Comparison of ENCODE assay signal across 9 cellular contexts in the genomic region with DNA sequence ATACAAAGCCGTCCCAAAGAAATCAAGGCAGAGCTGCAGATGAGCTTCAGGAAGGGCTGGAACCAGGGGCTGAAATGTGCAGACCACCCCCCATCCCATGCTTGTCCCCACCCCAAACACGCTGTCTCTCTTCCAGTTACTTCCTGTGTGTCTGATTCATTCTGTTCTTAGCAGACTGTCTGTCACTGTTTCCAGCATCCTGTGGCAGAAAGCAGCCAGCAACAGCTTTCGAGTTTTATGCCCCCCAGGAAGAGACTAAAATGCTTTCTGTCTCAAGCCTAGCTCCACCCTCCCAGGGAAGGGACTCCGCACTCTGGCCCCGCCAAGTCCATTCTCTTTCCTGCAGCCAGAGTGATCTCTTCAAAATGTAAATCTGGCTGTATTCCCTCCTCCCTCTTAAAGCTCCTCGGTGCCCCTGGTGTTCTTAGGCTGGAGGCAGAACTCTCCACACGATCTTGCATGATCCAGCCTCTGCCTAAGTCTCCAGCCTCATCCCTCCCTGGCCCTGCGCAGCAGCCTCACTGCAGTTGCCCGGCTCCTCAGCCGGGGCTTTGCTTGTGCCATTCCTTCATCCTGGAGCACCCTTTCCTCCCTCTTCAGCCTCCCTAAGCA. TPM values are rescaled to one million over a fixed set of nuclear protein-coding genes. Genes with fewer than 3 reads are reported as not detected.
DNase-seq lines count a peak whose midpoint lies in the region; ATAC-seq lines count a peak whose summit lies in the region.
"Had no signal": no experiment of that assay in that cellular context is flagged by ENCODE, and none has a peak within 500 bp of the region (broad histone marks: within the 10 kb centered on the region; RNA-seq: fewer than 3 reads in every experiment).

No MANE protein-coding gene starts in this region.

- no peaks in the 10 kb centered on the region for H3K9me3 Mint-ChIP-seq in activated CD4-positive, alpha-beta T cell treated with anti-CD3 and anti-CD28 coated beads, Interleukin-2, amount 10 ng/mL, durations not matched to agents 7 days and 5 days
- H3K9me3 Mint-ChIP-seq in activated CD8-positive, alpha-beta T cell treated with anti-CD3 and anti-CD28 coated beads, Interleukin-2, amount 10 ng/mL, durations not matched to agents 7 days and 5 days (ENCODE audit: insufficient read depth): no peaks in the 10 kb centered on the region

- ATAC-seq in activated CD8-positive, alpha-beta T cell treated with anti-CD3 and anti-CD28 coated beads, Interleukin-2, amount 10 ng/mL, durations not matched to agents 7 days and 5 days: peak; percentile 87
- peak; percentile 67 for ATAC-seq in stimulated activated naive CD8-positive, alpha-beta T cell treated with anti-CD3 and anti-CD28 coated beads, Interleukin-15, Interleukin-2, amounts not matched to agents 100 U/mL and 50 U/mL, for 24 hours

- CTCF ChIA-PET in activated CD4-positive, alpha-beta T cell treated with anti-CD3 and anti-CD28 coated beads, Interleukin-2, amount 10 ng/mL, durations not matched to agents 7 days and 5 days (lab: Charles Lee): interaction anchor here (1.0 to 1.5 kb wide), 2 partner anchors 30 to 101 kb away, joined by 3 to 4 read pairs; no protein-coding TSS in a partner anchor
- CTCF ChIA-PET in activated CD8-positive, alpha-beta T cell treated with anti-CD3 and anti-CD28 coated beads, Interleukin-2, amount 10 ng/mL, durations not matched to agents 7 days and 5 days (lab: Charles Lee): interaction anchor here (0.6 to 2.0 kb wide), 5 partner anchors 9 to 139 kb away, joined by 3 to 6 read pairs (median 5); no protein-coding TSS in a partner anchor

- no peaks in the 10 kb centered on the region for H3K36me3 ChIP-seq in SJCRH30

- H3K4me1 ChIP-seq in SJCRH30: peaks cover 11% of the 10 kb centered on the region; the same call in 1 of the 2 replicates

- POLR2A ChIA-PET in activated CD4-positive, alpha-beta T cell treated with anti-CD3 and anti-CD28 coated beads, Interleukin-2, amount 10 ng/mL, durations not matched to agents 7 days and 5 days (lab: Charles Lee): interaction anchor here (0.5 kb wide), 1 partner anchor 129 kb away, joined by 3 read pairs; no protein-coding TSS in a partner anchor
- POLR2A ChIA-PET in activated CD8-positive, alpha-beta T cell treated with anti-CD3 and anti-CD28 coated beads, Interleukin-2, amount 10 ng/mL, durations not matched to agents 7 days and 5 days (lab: Charles Lee): interaction anchor here (0.6 to 1.4 kb wide), 2 partner anchors 76 to 591 kb away, joined by 4 read pairs; partner anchors contain the start of gene ATG7

- peak; percentile 32 for DNase-seq in activated CD4-positive, alpha-beta T cell treated with anti-CD3 and anti-CD28 coated beads, Interleukin-2, amount 10 ng/mL, durations not matched to agents 7 days and 5 days
- no peak for DNase-seq in activated CD4-positive, alpha-beta T cell treated with anti-CD3 and anti-CD28 coated beads, Interleukin-2, amount 50 U/mL, for 1 hour
- DNase-seq in activated CD8-positive, alpha-beta T cell treated with anti-CD3 and anti-CD28 coated beads, Interleukin-2, amount 10 ng/mL, durations not matched to agents 7 days and 5 days: peak; percentile 67
- DNase-seq in fibroblast of the conjunctiva (ENCODE audit: low read depth): peak; percentile 43
- DNase-seq in stimulated activated naive CD8-positive, alpha-beta T cell treated with anti-CD3 and anti-CD28 coated beads, Interleukin-15, Interleukin-2, amounts not matched to agents 100 U/mL and 50 U/mL, for 24 hours: peak; percentile 41
- no peak for DNase-seq in NK-92 treated with Interleukin-12 subunit alpha and Interleukin-12 subunit beta, amount 100 ng/mL, for 24 hours (lab: John Stamatoyannopoulos, UW)
- no peak for DNase-seq in SJCRH30
- no peak for DNase-seq in HuH-7 (ENCODE audit: low spot score)
- DNase-seq: effector CD8-positive, alpha-beta T cell had no signal

- no peaks in the 10 kb centered on the region for H3K36me3 Mint-ChIP-seq in activated CD4-positive, alpha-beta T cell treated with anti-CD3 and anti-CD28 coated beads, Interleukin-2, amount 10 ng/mL, durations not matched to agents 7 days and 5 days (ENCODE audit: low read depth)
- no peaks in the 10 kb centered on the region for H3K36me3 Mint-ChIP-seq in activated CD8-positive, alpha-beta T cell treated with anti-CD3 and anti-CD28 coated beads, Interleukin-2, amount 10 ng/mL, durations not matched to agents 7 days and 5 days (ENCODE audit: low read depth)

- H3K4me3 ChIP-seq in SJCRH30: no peak overlapping the region

- no peaks in the 10 kb centered on the region for H3K27me3 Mint-ChIP-seq in activated CD4-positive, alpha-beta T cell treated with anti-CD3 and anti-CD28 coated beads, Interleukin-2, amount 10 ng/mL, durations not matched to agents 7 days and 5 days
- peaks cover 5% of the 10 kb centered on the region for H3K27me3 Mint-ChIP-seq in activated CD8-positive, alpha-beta T cell treated with anti-CD3 and anti-CD28 coated beads, Interleukin-2, amount 10 ng/mL, durations not matched to agents 7 days and 5 days (ENCODE audit: low read depth)

- no peak overlapping the region for H3K4me3 Mint-ChIP-seq in activated CD4-positive, alpha-beta T cell treated with anti-CD3 and anti-CD28 coated beads, Interleukin-2, amount 10 ng/mL, durations not matched to agents 7 days and 5 days
- peak overlapping the region; percentile 16 for H3K4me3 Mint-ChIP-seq in activated CD8-positive, alpha-beta T cell treated with anti-CD3 and anti-CD28 coated beads, Interleukin-2, amount 10 ng/mL, durations not matched to agents 7 days and 5 days

- H3K27ac ChIP-seq in SJCRH30: no peak overlapping the region

- peak overlapping the region; percentile 84 for H3K27ac Mint-ChIP-seq in activated CD4-positive, alpha-beta T cell treated with anti-CD3 and anti-CD28 coated beads, Interleukin-2, amount 10 ng/mL, durations not matched to agents 7 days and 5 days
- H3K27ac Mint-ChIP-seq in activated CD8-positive, alpha-beta T cell treated with anti-CD3 and anti-CD28 coated beads, Interleukin-2, amount 10 ng/mL, durations not matched to agents 7 days and 5 days: peak overlapping the region; percentile 80

- H3K27me3 ChIP-seq in SJCRH30: no peaks in the 10 kb centered on the region

- H3K4me1 Mint-ChIP-seq in activated CD4-positive, alpha-beta T cell treated with anti-CD3 and anti-CD28 coated beads, Interleukin-2, amount 10 ng/mL, durations not matched to agents 7 days and 5 days: peaks cover 24% of the 10 kb centered on the region
- H3K4me1 Mint-ChIP-seq in activated CD8-positive, alpha-beta T cell treated with anti-CD3 and anti-CD28 coated beads, Interleukin-2, amount 10 ng/mL, durations not matched to agents 7 days and 5 days (ENCODE audit: low read depth): peaks cover 30% of the 10 kb centered on the region

- no peaks in the 10 kb centered on the region for H3K9me3 ChIP-seq in SJCRH30 (replicated peaks)

RNA-seq across cellular contexts. Expression of gene HRH1, which starts 41.5 kb away (rescaled TPM):
- total RNA-seq in activated CD4-positive, alpha-beta T cell treated with anti-CD3 and anti-CD28 coated beads, Interleukin-2, amount 10 ng/mL, durations not matched to agents 7 days and 5 days: under 1 TPM; 0.25 to 0.27 TPM
- total RNA-seq in activated CD8-positive, alpha-beta T cell treated with anti-CD3 and anti-CD28 coated beads, Interleukin-2, amount 10 ng/mL, durations not matched to agents 7 days and 5 days: under 1 TPM; 0.18 to 0.29 TPM
- 0.04 TPM in 1 of 2 replicates, not detected in the other for total RNA-seq in SJCRH30 (2014; rRNA removed; shearing (Covaris generic))

Comparison
In these comparisons a context has a peak if more than half of its experiments do, and no peak if none do; other contexts are left out.
1. DNase-seq: peak in activated CD4-positive, alpha-beta T cell treated with anti-CD3 and anti-CD28 coated beads, Interleukin-2, amount 10 ng/mL, durations not matched to agents 7 days and 5 days (single experiment), activated CD8-positive, alpha-beta T cell treated with anti-CD3 and anti-CD28 coated beads, Interleukin-2, amount 10 ng/mL, durations not matched to agents 7 days and 5 days (single experiment), fibroblast of the conjunctiva (single experiment) and stimulated activated naive CD8-positive, alpha-beta T cell treated with anti-CD3 and anti-CD28 coated beads, Interleukin-15, Interleukin-2, amounts not matched to agents 100 U/mL and 50 U/mL, for 24 hours (single experiment); none in activated CD4-positive, alpha-beta T cell treated with anti-CD3 and anti-CD28 coated beads, Interleukin-2, amount 50 U/mL, for 1 hour (single experiment), NK-92 treated with Interleukin-12 subunit alpha and Interleukin-12 subunit beta, amount 100 ng/mL, for 24 hours (single experiment), SJCRH30 (0 of 2) and HuH-7 (single experiment).